Comparison of ENCODE assay signal across 22 cellular contexts in genomic region chr10:124238367-124238766, GRCh38.
"Had no signal": no experiment of that assay in that cellular context is flagged by ENCODE, and none has a peak within 500 bp of the region (broad histone marks: within the 10 kb centered on the region; RNA-seq: fewer than 3 reads in every experiment).

No MANE protein-coding gene starts in this region.

- H3K27me3 ChIP-seq: cardiac muscle cell, gastrocnemius medialis, neutrophil, spleen, testis, upper lobe of right lung had no signal

- DNase-seq: activated CD4-positive, alpha-beta T cell treated with anti-CD3 and anti-CD28 coated beads, Interleukin-2, amount 50 U/mL, for 1 hour; activated CD4-positive, CD25-positive, alpha-beta regulatory T cell treated with anti-CD3 and anti-CD28 coated beads, Interleukin-2, amount 50 U/mL, for 72 hours; activated CD8-positive, alpha-beta memory T cell treated with anti-CD3 and anti-CD28 coated beads for 24 hours; activated CD8-positive, alpha-beta memory T cell treated with anti-CD3 and anti-CD28 coated beads, Interleukin-2, amount 50 U/mL, for 48 hours; activated gamma-delta T cell treated with Interleukin-2 at 50 U/mL for 16 hours; activated T-cell treated with anti-CD3 and anti-CD28 coated beads, Interleukin-2, amount 50 U/mL, for 48 hours; endodermal cell; erythroblast; gastrocnemius medialis; heart left ventricle; kidney glomerular epithelial cell; natural killer cell; spleen; stimulated activated CD4-positive, alpha-beta T cell treated with anti-CD3 and anti-CD28 coated beads, Interleukin-4, amount 100 ng/mL, for 4 hours; T1000; testis; upper lobe of right lung had no signal

- H3K4me1 ChIP-seq: gastrocnemius medialis, parathyroid adenoma, spleen, testis, upper lobe of right lung had no signal

- H3K9ac ChIP-seq: parathyroid adenoma had no signal

- ATAC-seq: activated naive CD4-positive, alpha-beta T cell treated with anti-CD3 and anti-CD28 coated beads, Interleukin-2, amount 50 U/mL, for 72 hours; gastrocnemius medialis; heart left ventricle; natural killer cell; stimulated activated memory B cell treated with anti-CD40 and anti-IgM and Interleukin-4, amounts not matched to agents 10 μg/mL and 1 μg/mL and 100 μg/mL, for 72 hours; upper lobe of right lung had no signal

- H2AFZ ChIP-seq: parathyroid adenoma had no signal

- H3K79me2 ChIP-seq: parathyroid adenoma had no signal

- H3K36me3 ChIP-seq: cardiac muscle cell, gastrocnemius medialis, heart left ventricle, neutrophil, spleen, upper lobe of right lung had no signal

- H3K4me3 ChIP-seq: cardiac muscle cell, gastrocnemius medialis, heart left ventricle, spleen, testis, upper lobe of right lung had no signal

- H3K9me3 ChIP-seq: gastrocnemius medialis, heart left ventricle, neutrophil, testis, upper lobe of right lung had no signal

- H3K27ac ChIP-seq: cardiac muscle cell, gastrocnemius medialis, heart left ventricle, neutrophil, parathyroid adenoma, spleen, testis, upper lobe of right lung had no signal
